ENCODE assay signal across 2 cellular contexts in the genomic region with DNA sequence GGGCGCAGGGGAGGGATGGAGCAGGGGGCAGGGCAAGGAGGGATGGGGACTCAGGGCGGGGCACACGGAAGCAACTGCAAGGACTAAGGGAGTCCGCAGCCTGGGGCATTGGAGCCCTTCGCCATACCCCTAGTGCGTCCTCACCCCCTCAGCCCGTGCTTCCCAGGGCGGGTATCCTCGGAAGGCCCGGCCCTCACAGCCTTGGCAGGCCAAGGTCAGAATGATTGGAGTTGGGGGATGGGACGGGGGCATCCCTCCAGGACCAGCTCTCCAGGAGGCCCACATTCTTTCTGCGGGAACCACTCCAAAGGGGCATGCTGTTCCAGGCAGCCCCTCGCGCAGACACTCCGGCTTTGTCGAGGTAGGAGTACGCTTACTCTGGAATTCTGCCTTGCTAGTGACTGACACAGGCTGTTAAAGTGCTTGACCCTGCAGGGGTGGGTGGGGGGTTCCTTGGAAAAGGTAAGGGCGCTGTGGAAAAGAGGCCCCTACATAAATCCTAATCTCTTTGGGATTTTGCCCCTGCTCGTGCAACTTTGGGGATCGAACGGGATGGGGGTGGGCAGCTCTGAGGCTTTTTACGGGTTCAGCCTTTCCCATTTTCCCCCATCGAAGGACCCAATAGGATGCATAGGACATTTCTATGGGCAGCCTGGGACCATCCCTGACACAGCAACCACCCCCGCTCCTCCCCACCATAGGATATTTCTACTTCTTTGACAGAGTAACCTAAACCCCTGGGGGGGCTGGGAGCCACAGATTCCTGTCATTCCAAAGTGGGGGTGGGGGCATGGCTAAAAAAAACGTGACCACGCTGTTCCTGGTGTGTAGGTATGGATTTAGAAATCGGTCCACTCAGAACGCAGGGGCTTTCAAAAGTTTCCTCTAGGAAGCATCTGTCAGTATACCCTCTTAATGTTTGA.
A peak's percentile ranks its signal among the peaks of the same experiment; 100 is the strongest.
TF ChIP-seq lines count a peak whose summit lies in the region.

No MANE protein-coding gene starts in this region.

TF ChIP-seq in HEK293, 187 proteins besides CTCF, POLR2A, EP300 and RAD21 (continued from another document and continues in another):
- TF ChIP-seq ZFP37 (tag by site-specific recombination; IDR thresholded peaks at IDR 0.05) (no peak), HIC1 (tag by site-specific recombination; IDR thresholded peaks at IDR 0.05) (peak; percentile 73), SP7 (tag by site-specific recombination; IDR thresholded peaks at IDR 0.05) (peak; percentile 51; the same call in 1 of the 2 replicates), ZNF777 (tag by site-specific recombination; IDR thresholded peaks at IDR 0.05; ENCODE audit: borderline replicate concordance) (no peak), ZSCAN5A (tag by site-specific recombination; IDR thresholded peaks at IDR 0.05) (no peak), ZNF561 (tag by site-specific recombination; IDR thresholded peaks at IDR 0.05; ENCODE audit: borderline replicate concordance) (no peak), ZNF335 (tag by site-specific recombination; conservative IDR thresholded peaks at IDR 0.05) (peak; percentile 58), ZNF366 (tag by site-specific recombination; conservative IDR thresholded peaks at IDR 0.05) (0 out of 2 replicates have a peak, but pooled peaks have one; percentile 37), ZNF529 (tag by site-specific recombination; IDR thresholded peaks at IDR 0.05; ENCODE audit: insufficient replicate concordance) (no peak), ZNF391 (tag by site-specific recombination; IDR thresholded peaks at IDR 0.05; ENCODE audit: borderline replicate concordance, low read depth) (no peak), ZNF791 (tag by site-specific recombination; IDR thresholded peaks at IDR 0.05) (no peak), ZNF48 (tag by site-specific recombination; IDR thresholded peaks at IDR 0.05) (no peak), ZBTB17 (tag by site-specific recombination; IDR thresholded peaks at IDR 0.05) (no peak; the same call in 1 of the 2 replicates), ZNF426 (tag by site-specific recombination; IDR thresholded peaks at IDR 0.05) (no peak), ZNF585B (tag by site-specific recombination; IDR thresholded peaks at IDR 0.05) (no peak), ZNF473 (tag by site-specific recombination; IDR thresholded peaks at IDR 0.05) (no peak), ZNF701 (tag by site-specific recombination; IDR thresholded peaks at IDR 0.05) (no peak), ZNF621 (tag by site-specific recombination; IDR thresholded peaks at IDR 0.05) (no peak), ZNF549 (tag by site-specific recombination; IDR thresholded peaks at IDR 0.05) (no peak), KLF1 (tag by site-specific recombination; IDR thresholded peaks at IDR 0.05) (peak; percentile 66; the same call in 1 of the 2 replicates), GFI1B (tag by site-specific recombination; IDR thresholded peaks at IDR 0.05) (no peak)

TF ChIP-seq in GM12878, 131 proteins besides CTCF, POLR2A, EP300 and RAD21 (continued from another document):
- TF ChIP-seq LARP7 (IDR thresholded peaks at IDR 0.05) (0 out of 2 replicates have a peak, but pooled peaks have one; percentile 49), SIN3A (IDR thresholded peaks at IDR 0.05; ENCODE audit: low read depth, low read length) (no peak), JUND (IDR thresholded peaks at IDR 0.05; ENCODE audit: low read depth, low read length) (no peak), DPF2 (IDR thresholded peaks at IDR 0.05) (no peak), SMAD5 (IDR thresholded peaks at IDR 0.05; ENCODE audit: low read depth) (no peak), CBFB (IDR thresholded peaks at IDR 0.05; ENCODE audit: low read depth) (no peak)
- TF ChIP-seq, protein P1, sequence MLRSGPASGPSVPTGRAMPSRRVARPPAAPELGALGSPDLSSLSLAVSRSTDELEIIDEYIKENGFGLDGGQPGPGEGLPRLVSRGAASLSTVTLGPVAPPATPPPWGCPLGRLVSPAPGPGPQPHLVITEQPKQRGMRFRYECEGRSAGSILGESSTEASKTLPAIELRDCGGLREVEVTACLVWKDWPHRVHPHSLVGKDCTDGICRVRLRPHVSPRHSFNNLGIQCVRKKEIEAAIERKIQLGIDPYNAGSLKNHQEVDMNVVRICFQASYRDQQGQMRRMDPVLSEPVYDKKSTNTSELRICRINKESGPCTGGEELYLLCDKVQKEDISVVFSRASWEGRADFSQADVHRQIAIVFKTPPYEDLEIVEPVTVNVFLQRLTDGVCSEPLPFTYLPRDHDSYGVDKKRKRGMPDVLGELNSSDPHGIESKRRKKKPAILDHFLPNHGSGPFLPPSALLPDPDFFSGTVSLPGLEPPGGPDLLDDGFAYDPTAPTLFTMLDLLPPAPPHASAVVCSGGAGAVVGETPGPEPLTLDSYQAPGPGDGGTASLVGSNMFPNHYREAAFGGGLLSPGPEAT (IDR thresholded peaks at IDR 0.05; ENCODE audit: low read depth), result no peak
TF ChIP-seq in GM12878: peak in this region for 2.
